7 cellular contexts compared by ENCODE assay signal in the genomic region with DNA sequence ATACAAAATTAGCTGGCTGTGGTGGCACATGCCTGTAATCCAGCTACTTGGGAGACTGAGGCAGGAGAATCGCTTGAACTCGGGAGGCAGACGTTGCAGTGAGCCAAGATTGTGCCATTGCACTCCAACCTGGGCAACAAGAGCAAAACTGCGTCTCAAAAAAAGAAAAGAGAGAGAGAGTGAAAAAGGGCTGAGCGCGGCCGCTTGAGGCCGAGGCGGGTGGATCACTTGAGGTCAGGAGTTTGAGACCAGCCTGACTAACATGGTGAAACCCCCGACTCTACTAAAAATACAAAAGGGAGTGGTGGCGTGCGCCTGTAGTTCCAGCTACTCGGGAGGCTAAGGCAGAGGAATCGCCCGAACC. TPM values are rescaled to one million over a fixed set of nuclear protein-coding genes. Genes with fewer than 3 reads are reported as not detected.
DNase-seq lines count a peak whose midpoint lies in the region; ATAC-seq, FAIRE-seq and TF ChIP-seq lines count a peak whose summit lies in the region.
"Not testable (repeated sequence)": the region's sequence is repeated elsewhere in the genome, so short reads cannot be mapped to it uniquely, and the experiment has no call there.

No MANE protein-coding gene starts in this region.

- H3K4me1 ChIP-seq in H9 (ENCODE audit: insufficient read depth, low read length); K562 (replicated peaks in 1 of 2; ENCODE audit: control insufficient read depth in 2 of 2, insufficient read depth in 2 of 2, low read length in 2 of 2); hepatocyte (ENCODE audit: insufficient read depth); small intestine (ENCODE audit: control insufficient read depth in 2 of 2, insufficient read depth in 1 of 2, low read depth in 1 of 2, low read length in 1 of 2): not testable (repeated sequence)

- H3K27me3 ChIP-seq in H9 (ENCODE audit: insufficient read depth, low read length); K562 (ENCODE audit: control insufficient read depth in 2 of 2, insufficient read depth in 2 of 2, low read length in 2 of 2); hepatocyte; small intestine (ENCODE audit: control insufficient read depth in 2 of 2, insufficient read depth in 2 of 2, low read length in 2 of 2): not testable (repeated sequence)

- H2BK12ac ChIP-seq in H9 (ENCODE audit: insufficient read length, low read depth, low read length): not testable (repeated sequence)

- not testable (repeated sequence) for H3K79me1 ChIP-seq in H9 (ENCODE audit: insufficient read depth, low read depth, low read length, poor library complexity, severe bottlenecking)

- H4K5ac ChIP-seq in H9 (ENCODE audit: insufficient read length, low read depth, low read length): not testable (repeated sequence)

- H3K9me2 ChIP-seq in hepatocyte (replicated peaks; ENCODE audit: insufficient read depth): not testable (repeated sequence)

- ATAC-seq in activated T-cell treated with anti-CD3 and anti-CD28 coated beads, Interleukin-2, amount 50 U/mL, for 72 hours (replicated peaks in 1 of 2); K562; naive thymus-derived CD8-positive, alpha-beta T cell: not testable (repeated sequence)

- TF ChIP-seq EP300 in K562 (IDR thresholded peaks at IDR 0.05; ENCODE audit: low read length): not testable (repeated sequence)

- not testable (repeated sequence) for H2BK5ac ChIP-seq in H9 (ENCODE audit: insufficient read length, low read length)

- H3K27ac ChIP-seq in H9 (ENCODE audit: insufficient read length, low read depth, low read length); K562 (ENCODE audit: extremely low read depth, low read depth, low read length): not testable (repeated sequence)
- H3K27ac ChIP-seq in VCaP: peak overlapping the region; percentile 87
- H3K27ac ChIP-seq in hepatocyte: peak overlapping the region; percentile 91
- H3K27ac ChIP-seq in small intestine (ENCODE audit: low read depth in 1 of 2, low read length in 1 of 2): peak overlapping the region; percentile 74 to 90

- not testable (repeated sequence) for H3K36me3 Mint-ChIP-seq in H9 (ENCODE audit: insufficient read depth in 1 of 3, low read depth in 3 of 3); naive thymus-derived CD8-positive, alpha-beta T cell
- H3K36me3 Mint-ChIP-seq in activated T-cell treated with anti-CD3 and anti-CD28 coated beads, Interleukin-2, amount 50 U/mL, for 72 hours (ENCODE audit: insufficient read depth in 2 of 2): peaks cover 6 to 12% of the 10 kb centered on the region in 2 donors

- H3K23me2 ChIP-seq in H9 (ENCODE audit: insufficient read length, low read depth, low read length, poor library complexity, severe bottlenecking): not testable (repeated sequence)

- H2AK5ac ChIP-seq in H9 (ENCODE audit: insufficient read length, low read length): not testable (repeated sequence)

- not testable (repeated sequence) for H4K91ac ChIP-seq in H9 (ENCODE audit: insufficient read length, low read depth, low read length)

- not testable (repeated sequence) for H2BK120ac ChIP-seq in H9 (ENCODE audit: low read depth, low read length, poor library complexity, severe bottlenecking)

- TF ChIP-seq CTCF in H9 (conservative IDR thresholded peaks at IDR 0.05); VCaP (conservative IDR thresholded peaks at IDR 0.05); K562 (IDR thresholded peaks at IDR 0.05 in 2 of 3, conservative IDR thresholded peaks at IDR 0.05 in 1 of 3; ENCODE audit: insufficient read depth in 2 of 3, low read depth in 1 of 3, low read length in 3 of 3); hepatocyte (IDR thresholded peaks at IDR 0.05; ENCODE audit: poor library complexity): not testable (repeated sequence)

- not testable (repeated sequence) for H3K79me2 ChIP-seq in H9 (ENCODE audit: insufficient read depth, low read length); K562 (ENCODE audit: control insufficient read depth, insufficient read depth, low read length); hepatocyte

- not testable (repeated sequence) for H3K18ac ChIP-seq in H9 (ENCODE audit: insufficient read length, low read depth, low read length)

- TF ChIP-seq RAD21 in K562 (CRISPR knock-in tag; conservative IDR thresholded peaks at IDR 0.05 in 1 of 2, IDR thresholded peaks at IDR 0.05 in 1 of 2): not testable (repeated sequence)

- not testable (repeated sequence) for H3K27ac Mint-ChIP-seq in H9
- H3K27ac Mint-ChIP-seq in activated T-cell treated with anti-CD3 and anti-CD28 coated beads, Interleukin-2, amount 50 U/mL, for 72 hours: peak overlapping the region; percentile 91
- peak overlapping the region in 2 of 10 donors; percentile 28 to 88 for H3K27ac Mint-ChIP-seq in naive thymus-derived CD8-positive, alpha-beta T cell

- DNase-seq in H9; activated T-cell treated with anti-CD3 and anti-CD28 coated beads, Interleukin-2, amount 50 U/mL, for 72 hours; K562 (ENCODE audit: extremely low read depth in 1 of 4, low spot score in 3 of 4); hepatocyte (ENCODE audit: low spot score); naive thymus-derived CD8-positive, alpha-beta T cell; small intestine: not testable (repeated sequence)

- not testable (repeated sequence) for H3K4me3 ChIP-seq in K562; hepatocyte; small intestine (ENCODE audit: low read depth in 1 of 2, low read length in 2 of 2)

- not testable (repeated sequence) for H3K9ac ChIP-seq in H9 (ENCODE audit: extremely low read depth, insufficient read length, low read length); K562 (ENCODE audit: insufficient read depth in 1 of 2, low read depth in 2 of 2, low read length in 2 of 2)

- POLR2A ChIA-PET in K562 (lab: Yijun Ruan, JAX): interaction anchor here (1.6 to 2.0 kb wide), 2 partner anchors 13 to 14 kb away, joined by 5 to 8 read pairs; partner anchors contain the start of gene TMPO
- POLR2A ChIA-PET in naive thymus-derived CD8-positive, alpha-beta T cell (lab: Charles Lee): interaction anchor here (8.1 kb wide), 1 partner anchor 14 kb away, joined by 142 read pairs; the partner anchor contains the start of gene TMPO

- no CpG with 5 or more reads among the region's 15 CpGs for WGBS in H9 (ENCODE audit: extremely low coverage, insufficient read length, low lambda C conversion rate)
- WGBS in K562 (ENCODE audit: insufficient coverage, low coverage, missing lambda C conversion rate): 83% methylated on average over 6 of the region's 15 CpGs
- 96% methylated on average over 15 of the region's 15 CpGs for WGBS in hepatocyte (ENCODE audit: low lambda C conversion rate, missing lambda C conversion rate)
- 79 to 90% (median 84%) methylated on average over 15 of the region's 15 CpGs for WGBS in small intestine, 3 donors

- not testable (repeated sequence) for FAIRE-seq in K562 (lab: Jason Lieb, UNC); small intestine (lab: Jason Lieb, UNC)

- H2AFZ ChIP-seq in H9 (ENCODE audit: low read length); K562 (ENCODE audit: low read depth, low read length); hepatocyte: not testable (repeated sequence)

- not testable (repeated sequence) for H3K9me1 ChIP-seq in K562 (ENCODE audit: control insufficient read depth, insufficient read depth, low read length)

- not testable (repeated sequence) for H2BK20ac ChIP-seq in H9 (ENCODE audit: low read depth, low read length, poor library complexity, severe bottlenecking)

- H3T11ph ChIP-seq in H9 (ENCODE audit: low read length): not testable (repeated sequence)

- H3K4me3 Mint-ChIP-seq in H9: peak overlapping the region; percentile 23 to 38; a peak in 2 of 5 replicates
- H3K4me3 Mint-ChIP-seq in activated T-cell treated with anti-CD3 and anti-CD28 coated beads, Interleukin-2, amount 50 U/mL, for 72 hours: peak overlapping the region; percentile 60 to 81
- H3K4me3 Mint-ChIP-seq in naive thymus-derived CD8-positive, alpha-beta T cell: peak overlapping the region in 9 of 10 donors; percentile 19 to 84 (median 57)

- CTCF ChIA-PET in K562 (lab: Yijun Ruan, JAX; ENCODE audit: low intra/inter-chr PET ratio): not testable (repeated sequence)

- H3K9me3 ChIP-seq in H9 (ENCODE audit: control insufficient read depth, low read depth, low read length); K562 (replicated peaks; ENCODE audit: control insufficient read depth, insufficient read depth, low read depth, low read length); hepatocyte (ENCODE audit: low read depth); small intestine (ENCODE audit: control insufficient read depth, low read depth): not testable (repeated sequence)

- not testable (repeated sequence) for TF ChIP-seq POLR2A in K562 (conservative IDR thresholded peaks at IDR 0.05)

- intact Hi-C loops in K562 (cut with micrococcal nuclease): loop anchor here (10.0 kb wide), 1 partner anchor 1596 kb away; the partner anchor contains the start of gene NEDD1

- in situ Hi-C loops in K562 (cut with MboI): not testable (repeated sequence)

- not testable (repeated sequence) for H3K56ac ChIP-seq in H9 (ENCODE audit: insufficient read length, low read depth, low read length)

- H4K20me1 ChIP-seq in H9 (ENCODE audit: control insufficient read depth, insufficient read depth, insufficient read length); K562 (replicated peaks; ENCODE audit: control insufficient read depth, insufficient read depth, low read length); hepatocyte (ENCODE audit: insufficient read depth, poor library complexity, severe bottlenecking): not testable (repeated sequence)

- H3K9me3 Mint-ChIP-seq in H9; activated T-cell treated with anti-CD3 and anti-CD28 coated beads, Interleukin-2, amount 50 U/mL, for 72 hours: not testable (repeated sequence)
- peaks cover 0 to 14% (median 0%) of the 10 kb centered on the region in 9 donors for H3K9me3 Mint-ChIP-seq in naive thymus-derived CD8-positive, alpha-beta T cell

- not testable (repeated sequence) for H4K8ac ChIP-seq in H9 (replicated peaks; ENCODE audit: insufficient read length, low read depth, low read length)

- not testable (repeated sequence) for H3K4ac ChIP-seq in H9 (ENCODE audit: low read depth, low read length)

- not testable (repeated sequence) for H3K36me3 ChIP-seq in K562 (ENCODE audit: control insufficient read depth, insufficient read depth, low read length); hepatocyte (replicated peaks; ENCODE audit: insufficient read depth, low read depth); small intestine (ENCODE audit: control insufficient read depth in 2 of 2, insufficient read depth in 2 of 2, low read length in 2 of 2)

- peaks cover 10% of the 10 kb centered on the region for H3K27me3 Mint-ChIP-seq in H9 (ENCODE audit: low read depth)
- not testable (repeated sequence) for H3K27me3 Mint-ChIP-seq in activated T-cell treated with anti-CD3 and anti-CD28 coated beads, Interleukin-2, amount 50 U/mL, for 72 hours (ENCODE audit: low read depth); naive thymus-derived CD8-positive, alpha-beta T cell

- H3K4me1 Mint-ChIP-seq in H9: not testable (repeated sequence)
- H3K4me1 Mint-ChIP-seq in activated T-cell treated with anti-CD3 and anti-CD28 coated beads, Interleukin-2, amount 50 U/mL, for 72 hours (ENCODE audit: low read depth): peaks cover 40% of the 10 kb centered on the region
- H3K4me1 Mint-ChIP-seq in naive thymus-derived CD8-positive, alpha-beta T cell: peaks cover 17 to 27% (median 22%) of the 10 kb centered on the region in 4 donors

- not testable (repeated sequence) for H2BK15ac ChIP-seq in H9 (ENCODE audit: low read depth, low read length)

- H3K4me2 ChIP-seq in H9 (ENCODE audit: insufficient read depth, insufficient read length, low read length); K562 (ENCODE audit: insufficient read depth, low read length): not testable (repeated sequence)
- peak overlapping the region; percentile 69 for H3K4me2 ChIP-seq in hepatocyte

- H3K23ac ChIP-seq in H9 (ENCODE audit: insufficient read length, low read depth, low read length): not testable (repeated sequence)

- H3K14ac ChIP-seq in H9 (ENCODE audit: insufficient read depth, low read length): not testable (repeated sequence)

- BruUV-seq in K562 (replicated peaks; lab: Mats Ljungman, UMichigan): not testable (repeated sequence)

RNA-seq across cellular contexts. Expression of gene TMPO, which starts 14.1 kb away (rescaled TPM):
- total RNA-seq in H9 (2021) (202 and 204 TPM in 2 replicates), K562 (2014; rRNA removed) (182 and 185 TPM in 2 replicates), K562 (2014; rRNA removed; fragmentation: Illumina TruSeq; extraction: Trizol) (250 and 291 TPM in 2 replicates), K562 (2015; rRNA removed; fragmentation: Illumina TruSeq; extraction: Trizol) (257 and 263 TPM in 2 replicates), K562 (2021) (234 and 244 TPM in 2 replicates), hepatocyte (112 and 115 TPM in 2 replicates)
- total RNA-seq in activated T-cell treated with anti-CD3 and anti-CD28 coated beads, Interleukin-2, amount 50 U/mL, for 72 hours: 100 to 1,000 TPM; 236 to 248 TPM
- 87.3 and 241 TPM in 2 replicates for total RNA-seq in K562 (2011; cell fraction: chromatin; rRNA removed; ENCODE audit: low replicate concordance)
- total RNA-seq in K562 (2011; cell fraction: nucleolus; rRNA removed): 71.1 and 72.0 TPM in 2 replicates
- 103 and 175 TPM in 2 replicates for total RNA-seq in K562 (2011; cell fraction: nucleoplasm; rRNA removed)
- polyA plus RNA-seq in K562 (2011; rRNA removed) (134 and 156 TPM in 2 replicates), K562 (2014; fragmentation: Illumina TruSeq; extraction: Trizol) (179 and 184 TPM in 2 replicates), K562 (2014; fragmentation: Nextera tagmentation; extraction: Ambion mirVana) (10 to 100 TPM; 62.1 to 85.9 TPM), K562 (2014; rRNA removed) (102 and 108 TPM in 2 replicates), hepatocyte (22.4 and 28.1 TPM in 2 replicates), small intestine (10 to 100 TPM; 19.5 to 66.4 (median 24.4) TPM)
- polyA plus RNA-seq in K562 (2011; cell fraction: cytosol; rRNA removed): 31.6 and 45.3 TPM in 2 replicates
- polyA plus RNA-seq in K562 (2011; cell fraction: nucleus; rRNA removed): 38.5 and 49.5 TPM in 2 replicates
- 132 and 133 TPM in 2 replicates for polyA plus RNA-seq in K562 (2012)
- polyA minus RNA-seq in K562 (2011; rRNA and poly(A)+ RNA removed): 217 and 242 TPM in 2 replicates
- polyA minus RNA-seq in K562 (2011; cell fraction: cytosol; rRNA and poly(A)+ RNA removed): 118 and 127 TPM in 2 replicates
- 95.9 and 167 TPM in 2 replicates for polyA minus RNA-seq in K562 (2011; cell fraction: nucleus; rRNA and poly(A)+ RNA removed)
- total RNA-seq in naive thymus-derived CD8-positive, alpha-beta T cell: 100 to 1,000 TPM; 168 to 174 TPM
- 10 to 100 TPM; 49.3 to 61.1 (median 58.6) TPM for polyA plus RNA-seq in naive thymus-derived CD8-positive, alpha-beta T cell
